In the genomic region with DNA sequence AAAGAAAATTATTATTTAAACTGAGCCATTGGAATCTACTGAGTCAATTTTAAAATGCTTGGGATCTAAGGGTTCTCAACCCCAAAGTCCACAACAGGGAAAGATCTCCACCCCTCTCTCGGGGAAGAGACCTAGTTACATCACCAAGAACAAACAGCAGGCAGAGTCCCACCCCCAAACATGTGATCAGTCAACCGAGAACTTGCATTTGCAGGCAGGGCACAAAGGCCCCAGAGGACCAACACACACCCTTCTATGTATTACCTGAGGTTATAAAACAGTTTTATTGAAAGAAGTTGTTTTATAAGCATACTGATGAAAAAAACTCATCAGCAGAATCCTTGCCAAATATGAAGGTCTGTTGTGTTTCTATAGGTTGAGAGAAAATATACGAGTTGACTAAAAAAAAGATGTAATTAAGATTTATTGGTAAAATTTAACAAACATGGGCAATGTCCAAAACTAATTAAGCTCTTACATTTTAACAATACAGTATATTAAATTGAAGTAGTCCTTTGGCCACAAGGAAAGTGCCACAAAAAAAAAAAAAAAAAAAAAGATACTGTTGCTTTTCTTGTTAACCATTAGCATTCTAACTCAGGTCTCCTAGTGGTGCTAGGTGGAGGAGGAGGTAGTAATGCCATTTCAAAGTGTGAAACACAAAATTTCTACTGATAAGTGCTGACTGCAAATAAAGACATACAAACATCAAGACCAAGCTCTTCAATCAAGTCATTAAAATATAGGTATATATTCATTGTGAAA, we compare ENCODE assay signal across 1 cellular context.
TF ChIP-seq lines count a peak whose summit lies in the region.

No MANE protein-coding gene starts in this region.

TF ChIP-seq in HepG2, 621 proteins besides CTCF, POLR2A, EP300 and RAD21 (continued from another document and continues in another):
- peak; percentile 78 for TF ChIP-seq TEAD3 (CRISPR knock-in tag; optimal IDR thresholded peaks at IDR 0.05; ENCODE audit: borderline replicate concordance)
- no peak for TF ChIP-seq SMAD9 (CRISPR knock-in tag; IDR thresholded peaks at IDR 0.05)
- TF ChIP-seq HMG20B (CRISPR knock-in tag; conservative IDR thresholded peaks at IDR 0.05): 0 out of 2 replicates have a peak, but pooled peaks have one; percentile 20
- no peak for TF ChIP-seq CEBPZ (IDR thresholded peaks at IDR 0.05; ENCODE audit: low read length)
- TF ChIP-seq HMGXB4 (CRISPR knock-in tag; IDR thresholded peaks at IDR 0.05; ENCODE audit: borderline replicate concordance in 1 of 2, low read depth in 1 of 2): no peak
- TF ChIP-seq ZNF24 (IDR thresholded peaks at IDR 0.05): no peak
- TF ChIP-seq MEIS1 (CRISPR knock-in tag; IDR thresholded peaks at IDR 0.05; ENCODE audit: borderline replicate concordance): no peak
- TF ChIP-seq ZSCAN30 (CRISPR knock-in tag; IDR thresholded peaks at IDR 0.05): no peak
- TF ChIP-seq, protein P1, sequence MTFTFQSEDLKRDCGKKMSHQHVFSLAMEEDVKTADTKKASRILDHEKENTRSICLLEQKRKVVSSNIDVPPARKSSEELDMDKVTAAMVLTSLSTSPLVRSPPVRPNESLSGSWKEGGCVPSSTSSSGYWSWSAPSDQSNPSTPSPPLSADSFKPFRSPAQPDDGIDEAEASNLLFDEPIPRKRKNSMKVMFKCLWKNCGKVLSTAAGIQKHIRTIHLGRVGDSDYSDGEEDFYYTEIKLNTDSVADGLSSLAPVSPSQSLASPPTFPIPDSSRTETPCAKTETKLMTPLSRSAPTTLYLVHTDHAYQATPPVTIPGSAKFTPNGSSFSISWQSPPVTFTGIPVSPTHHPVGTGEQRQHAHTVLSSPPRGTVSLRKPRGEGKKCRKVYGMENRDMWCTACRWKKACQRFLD (CRISPR knock-in tag; IDR thresholded peaks at IDR 0.05; ENCODE audit: borderline replicate concordance): no peak
- peak; percentile 59; the same call in 1 of the 2 replicates for TF ChIP-seq ZNF281 (CRISPR knock-in tag; IDR thresholded peaks at IDR 0.05; ENCODE audit: borderline replicate concordance)
- TF ChIP-seq ZNF333 (CRISPR knock-in tag; IDR thresholded peaks at IDR 0.05; ENCODE audit: borderline replicate concordance): no peak
- no peak for TF ChIP-seq ELK4 (CRISPR knock-in tag; IDR thresholded peaks at IDR 0.05; ENCODE audit: borderline replicate concordance)
- peak; percentile 75 for TF ChIP-seq ELF3 (CRISPR knock-in tag; IDR thresholded peaks at IDR 0.05)
- no peak for TF ChIP-seq KDM1A (CRISPR knock-in tag; IDR thresholded peaks at IDR 0.05)
- TF ChIP-seq NFIB (CRISPR knock-in tag; IDR thresholded peaks at IDR 0.05; ENCODE audit: borderline replicate concordance): no peak
- TF ChIP-seq ZNF367 (CRISPR knock-in tag; IDR thresholded peaks at IDR 0.05; ENCODE audit: borderline replicate concordance): no peak
- no peak for TF ChIP-seq TP53 (CRISPR knock-in tag; conservative IDR thresholded peaks at IDR 0.05)
- no peak for TF ChIP-seq SRF (IDR thresholded peaks at IDR 0.05; ENCODE audit: low read depth, low read length)
- TF ChIP-seq ELF4 (CRISPR knock-in tag; IDR thresholded peaks at IDR 0.05; ENCODE audit: borderline replicate concordance): no peak
- TF ChIP-seq TCF7L2 (IDR thresholded peaks at IDR 0.05; ENCODE audit: low read depth, low read length): no peak
- peak; percentile 51 for TF ChIP-seq PHF5A (CRISPR knock-in tag; IDR thresholded peaks at IDR 0.05; ENCODE audit: low read depth, unreplicated experiment)
- peak; percentile 35; the same call in 1 of the 2 replicates for TF ChIP-seq PHF21A (CRISPR knock-in tag; IDR thresholded peaks at IDR 0.05)
- no peak for TF ChIP-seq FOXM1 (CRISPR knock-in tag; IDR thresholded peaks at IDR 0.05)
- no peak for TF ChIP-seq TMF1 (CRISPR knock-in tag; IDR thresholded peaks at IDR 0.05; ENCODE audit: low read depth)
- no peak for TF ChIP-seq RELA (CRISPR knock-in tag; IDR thresholded peaks at IDR 0.05)
- peak; percentile 38; the same call in 1 of the 2 replicates for TF ChIP-seq ZMYM3 (CRISPR knock-in tag; IDR thresholded peaks at IDR 0.05)
- TF ChIP-seq FOXA1 (IDR thresholded peaks at IDR 0.05): no peak
- TF ChIP-seq FOXA1 (CRISPR knock-in tag; IDR thresholded peaks at IDR 0.05): peak; percentile 84
- TF ChIP-seq, protein P2, sequence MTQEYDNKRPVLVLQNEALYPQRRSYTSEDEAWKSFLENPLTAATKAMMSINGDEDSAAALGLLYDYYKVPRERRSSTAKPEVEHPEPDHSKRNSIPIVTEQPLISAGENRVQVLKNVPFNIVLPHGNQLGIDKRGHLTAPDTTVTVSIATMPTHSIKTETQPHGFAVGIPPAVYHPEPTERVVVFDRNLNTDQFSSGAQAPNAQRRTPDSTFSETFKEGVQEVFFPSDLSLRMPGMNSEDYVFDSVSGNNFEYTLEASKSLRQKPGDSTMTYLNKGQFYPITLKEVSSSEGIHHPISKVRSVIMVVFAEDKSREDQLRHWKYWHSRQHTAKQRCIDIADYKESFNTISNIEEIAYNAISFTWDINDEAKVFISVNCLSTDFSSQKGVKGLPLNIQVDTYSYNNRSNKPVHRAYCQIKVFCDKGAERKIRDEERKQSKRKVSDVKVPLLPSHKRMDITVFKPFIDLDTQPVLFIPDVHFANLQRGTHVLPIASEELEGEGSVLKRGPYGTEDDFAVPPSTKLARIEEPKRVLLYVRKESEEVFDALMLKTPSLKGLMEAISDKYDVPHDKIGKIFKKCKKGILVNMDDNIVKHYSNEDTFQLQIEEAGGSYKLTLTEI (CRISPR knock-in tag; conservative IDR thresholded peaks at IDR 0.05): no peak
- TF ChIP-seq SNAI1 (CRISPR knock-in tag; IDR thresholded peaks at IDR 0.05; ENCODE audit: borderline replicate concordance): no peak
- TF ChIP-seq, protein P3, sequence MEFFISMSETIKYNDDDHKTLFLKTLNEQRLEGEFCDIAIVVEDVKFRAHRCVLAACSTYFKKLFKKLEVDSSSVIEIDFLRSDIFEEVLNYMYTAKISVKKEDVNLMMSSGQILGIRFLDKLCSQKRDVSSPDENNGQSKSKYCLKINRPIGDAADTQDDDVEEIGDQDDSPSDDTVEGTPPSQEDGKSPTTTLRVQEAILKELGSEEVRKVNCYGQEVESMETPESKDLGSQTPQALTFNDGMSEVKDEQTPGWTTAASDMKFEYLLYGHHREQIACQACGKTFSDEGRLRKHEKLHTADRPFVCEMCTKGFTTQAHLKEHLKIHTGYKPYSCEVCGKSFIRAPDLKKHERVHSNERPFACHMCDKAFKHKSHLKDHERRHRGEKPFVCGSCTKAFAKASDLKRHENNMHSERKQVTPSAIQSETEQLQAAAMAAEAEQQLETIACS (CRISPR knock-in tag; IDR thresholded peaks at IDR 0.05): no peak
- TF ChIP-seq, protein P4, sequence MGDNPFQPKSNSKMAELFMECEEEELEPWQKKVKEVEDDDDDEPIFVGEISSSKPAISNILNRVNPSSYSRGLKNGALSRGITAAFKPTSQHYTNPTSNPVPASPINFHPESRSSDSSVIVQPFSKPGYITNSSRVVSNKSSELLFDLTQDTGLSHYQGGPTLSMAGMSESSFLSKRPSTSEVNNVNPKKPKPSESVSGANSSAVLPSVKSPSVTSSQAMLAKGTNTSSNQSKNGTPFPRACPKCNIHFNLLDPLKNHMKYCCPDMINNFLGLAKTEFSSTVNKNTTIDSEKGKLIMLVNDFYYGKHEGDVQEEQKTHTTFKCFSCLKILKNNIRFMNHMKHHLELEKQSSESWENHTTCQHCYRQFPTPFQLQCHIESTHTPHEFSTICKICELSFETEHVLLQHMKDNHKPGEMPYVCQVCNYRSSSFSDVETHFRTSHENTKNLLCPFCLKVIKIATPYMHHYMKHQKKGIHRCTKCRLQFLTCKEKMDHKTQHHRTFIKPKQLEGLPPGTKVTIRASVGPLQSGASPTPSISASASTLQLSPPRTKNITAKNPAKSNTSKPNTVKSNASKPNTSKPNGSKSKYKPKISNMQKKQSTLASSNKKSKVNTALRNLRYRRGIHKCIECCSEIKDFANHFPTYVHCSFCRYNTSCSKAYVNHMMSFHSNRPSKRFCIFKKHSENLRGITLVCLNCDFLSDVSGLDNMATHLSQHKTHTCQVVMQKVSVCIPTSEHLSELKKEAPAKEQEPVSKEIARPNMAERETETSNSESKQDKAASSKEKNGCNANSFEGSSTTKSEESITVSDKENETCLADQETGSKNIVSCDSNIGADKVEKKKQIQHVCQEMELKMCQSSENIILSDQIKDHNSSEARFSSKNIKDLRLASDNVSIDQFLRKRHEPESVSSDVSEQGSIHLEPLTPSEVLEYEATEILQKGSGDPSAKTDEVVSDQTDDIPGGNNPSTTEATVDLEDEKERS (CRISPR knock-in tag; IDR thresholded peaks at IDR 0.05): no peak
- TF ChIP-seq TERF1 (CRISPR knock-in tag; IDR thresholded peaks at IDR 0.05): no peak
- TF ChIP-seq TAF15 (IDR thresholded peaks at IDR 0.05; ENCODE audit: low read depth, low read length, poor library complexity, severe bottlenecking): no peak
- TF ChIP-seq ZGPAT (CRISPR knock-in tag; IDR thresholded peaks at IDR 0.05): peak; percentile 66
- TF ChIP-seq SMAD3 (CRISPR knock-in tag; IDR thresholded peaks at IDR 0.05): 0 out of 2 replicates have a peak, but pooled peaks have one; percentile 26
